Comparison of ENCODE assay signal across 4 cellular contexts in genomic region chr3:132641427-132641826, GRCh38. TPM values are rescaled to one million over a fixed set of nuclear protein-coding genes. Genes with fewer than 3 reads are reported as not detected.
"Had no signal": no experiment of that assay in that cellular context is flagged by ENCODE, and none has a peak within 500 bp of the region (broad histone marks: within the 10 kb centered on the region; RNA-seq: fewer than 3 reads in every experiment).

No MANE protein-coding gene starts in this region.

RNA-seq across cellular contexts. Expression of gene ACKR4, which starts 44.4 kb away (rescaled TPM):
- total RNA-seq: endodermal cell, esophagus mucosa, gastrocnemius medialis, kidney epithelial cell had no signal
